Comparison of ENCODE assay signal across 35 cellular contexts in genomic region chr4:139938414-139938813, GRCh38.
DNase-seq lines count a peak whose midpoint lies in the region; ATAC-seq and TF ChIP-seq lines count a peak whose summit lies in the region.
"Had no signal": no experiment of that assay in that cellular context is flagged by ENCODE, and none has a peak within 500 bp of the region (broad histone marks: within the 10 kb centered on the region; RNA-seq: fewer than 3 reads in every experiment).

No MANE protein-coding gene starts in this region.

- H3K27ac Mint-ChIP-seq in stimulated activated naive CD8-positive, alpha-beta T cell treated with anti-CD3 and anti-CD28 coated beads, Interleukin-15, amount 100 ng/mL, for 72 hours = no peak overlapping the region
- H3K27ac Mint-ChIP-seq: B cell; CD14-positive monocyte; CD4-positive, alpha-beta memory T cell; CD4-positive, alpha-beta T cell; CD4-positive, CD25-positive, alpha-beta regulatory T cell; CD8-positive, alpha-beta memory T cell; CD8-positive, alpha-beta T cell had no signal

- H3K9me3 Mint-ChIP-seq in stimulated activated naive CD8-positive, alpha-beta T cell treated with anti-CD3 and anti-CD28 coated beads, Interleukin-15, amount 100 ng/mL, for 72 hours = no peaks in the 10 kb centered on the region
- H3K9me3 Mint-ChIP-seq: CD4-positive, alpha-beta T cell; CD4-positive, CD25-positive, alpha-beta regulatory T cell; CD8-positive, alpha-beta T cell had no signal

- H4K20me1 ChIP-seq in SK-N-SH (ENCODE audit: insufficient read depth) = no peaks in the 10 kb centered on the region

- CTCF ChIA-PET in SK-N-SH (lab: Yijun Ruan, JAX) = no interaction called here

- POLR2A ChIA-PET in SK-N-SH (lab: Yijun Ruan, JAX) = interaction anchor here (0.6 kb wide), 1 partner anchor 213 kb away, joined by 4 read pairs; no protein-coding TSS in a partner anchor

- H3K36me3 ChIP-seq in SK-N-SH (replicated peaks in 1 of 2; ENCODE audit: control insufficient read depth in 1 of 2, insufficient read depth in 2 of 2, low read length in 1 of 2) = no peaks in the 10 kb centered on the region
- H3K36me3 ChIP-seq: BE2C; BLaER1; BLaER1 treated with 17β-estradiol and CSF1 and Interleukin-3, amounts not matched to agents 10 nM and 100 nM had no signal

- peaks cover 11 to 51% of the 10 kb centered on the region in 2 experiments for H3K4me1 ChIP-seq in SK-N-SH (ENCODE audit: control insufficient read depth in 1 of 2, insufficient read depth in 2 of 2, low read depth in 1 of 2, low read length in 1 of 2)
- H3K4me1 ChIP-seq: BLaER1 had no signal

- H3K4me3 Mint-ChIP-seq in stimulated activated naive CD8-positive, alpha-beta T cell treated with anti-CD3 and anti-CD28 coated beads, Interleukin-15, amount 100 ng/mL, for 72 hours = no peak overlapping the region
- H3K4me3 Mint-ChIP-seq: B cell; CD14-positive monocyte; CD4-positive, alpha-beta memory T cell; CD4-positive, alpha-beta T cell; CD4-positive, CD25-positive, alpha-beta regulatory T cell; CD8-positive, alpha-beta memory T cell; CD8-positive, alpha-beta T cell had no signal

- no peak overlapping the region for H3K4me2 ChIP-seq in SK-N-SH
- H3K4me2 ChIP-seq: A549; BLaER1; BLaER1 treated with 17β-estradiol and CSF1 and Interleukin-3, amounts not matched to agents 10 nM and 100 nM had no signal

- no peak for ATAC-seq in SK-N-SH treated with all-trans-retinoic acid at 6 μM for 48 hours
- ATAC-seq in stimulated activated naive CD8-positive, alpha-beta T cell treated with anti-CD3 and anti-CD28 coated beads, Interleukin-15, amount 100 ng/mL, for 72 hours = peak; percentile 18
- no peak for ATAC-seq in stimulated activated naive CD8-positive, alpha-beta T cell treated with anti-CD3 and anti-CD28 coated beads, Interleukin-15, Interleukin-2, amounts not matched to agents 100 U/mL and 50 U/mL, for 24 hours
- ATAC-seq: A549; CD8-positive, alpha-beta T cell had no signal

- TF ChIP-seq RAD21 in SK-N-SH (IDR thresholded peaks at IDR 0.05; ENCODE audit: low read length) = no peak

- no peaks in the 10 kb centered on the region for H3K27me3 Mint-ChIP-seq in stimulated activated naive CD8-positive, alpha-beta T cell treated with anti-CD3 and anti-CD28 coated beads, Interleukin-15, amount 100 ng/mL, for 72 hours
- H3K27me3 Mint-ChIP-seq: B cell; CD4-positive, alpha-beta T cell; CD4-positive, CD25-positive, alpha-beta regulatory T cell; CD8-positive, alpha-beta memory T cell had no signal

- H2AFZ ChIP-seq in SK-N-SH (ENCODE audit: low read depth) = no peak overlapping the region

- no peaks in the 10 kb centered on the region for H3F3A ChIP-seq in SK-N-SH (replicated peaks; ENCODE audit: insufficient read depth)

- H3K79me2 ChIP-seq in SK-N-SH (ENCODE audit: insufficient read depth) = no peaks in the 10 kb centered on the region; the same call in 1 of the 2 replicates

- no peak overlapping the region for H3K4me3 ChIP-seq in SK-N-SH (ENCODE audit: low read depth in 2 of 2, low read length in 1 of 2)
- H3K4me3 ChIP-seq: A549; BLaER1; BLaER1 treated with 17β-estradiol and CSF1 and Interleukin-3, amounts not matched to agents 10 nM and 100 nM had no signal

- H3K9me3 ChIP-seq in SK-N-SH = no peaks in the 10 kb centered on the region
- H3K9me3 ChIP-seq: A549, BE2C, BLaER1, Caco-2 had no signal

- TF ChIP-seq EP300 in SK-N-SH (IDR thresholded peaks at IDR 0.05; ENCODE audit: borderline replicate concordance in 1 of 2, low read depth in 1 of 2, low read length in 1 of 2) = no peak

- no peak overlapping the region for H3K9ac ChIP-seq in SK-N-SH
- H3K9ac ChIP-seq: BLaER1; BLaER1 treated with 17β-estradiol and CSF1 and Interleukin-3, amounts not matched to agents 10 nM and 100 nM had no signal

- no peak for DNase-seq in SK-N-SH
- no peak for DNase-seq in stimulated activated naive CD8-positive, alpha-beta T cell treated with anti-CD3 and anti-CD28 coated beads, Interleukin-15, amount 100 ng/mL, for 72 hours
- no peak for DNase-seq in stimulated activated naive CD8-positive, alpha-beta T cell treated with anti-CD3 and anti-CD28 coated beads, Interleukin-15, Interleukin-2, amounts not matched to agents 100 U/mL and 50 U/mL, for 24 hours
- DNase-seq in caudate nucleus (lab: John Stamatoyannopoulos, UW) = peak in 4 of 61 donors; percentile 8 to 66 (median 28)
- peak; percentile 58 for DNase-seq in putamen (ENCODE audit: low spot score)
- DNase-seq in cerebellar nuclear complex (lab: John Stamatoyannopoulos, UW) = no peak
- DNase-seq in KG1 (lab: John Stamatoyannopoulos, UW) = no peak
- DNase-seq: 8988T; ACHN; AML-193; BE2C; C1 segment of cervical spinal cord; Caco-2; Calu3; CD4-positive, alpha-beta memory T cell; CD4-positive, alpha-beta T cell; CD4-positive, CD25-positive, alpha-beta regulatory T cell; CD8-positive, alpha-beta memory T cell; CD8-positive, alpha-beta T cell; COR-L47; DMS 273 treated with DMSO at 0.1 percent for 48 hours; DMS153; DMS53; DMS79; DMS79 treated with DMSO at 0.1 percent for 48 hours; DND-41; EL had no signal

- no peaks in the 10 kb centered on the region for H3K9me2 ChIP-seq in SK-N-SH

- no peak for TF ChIP-seq CTCF in SK-N-SH (IDR thresholded peaks at IDR 0.05)

- H3K27ac ChIP-seq in SK-N-SH (ENCODE audit: low read depth in 2 of 2, low read length in 1 of 2) (peak overlapping the region in 1 of 2 experiments; percentile 71; a peak in 2 of 4 replicates), caudate nucleus (ENCODE audit: low read depth, low read length) (peak overlapping the region; percentile 27)
- H3K27ac ChIP-seq: 22Rv1; A549; BLaER1; BLaER1 treated with 17β-estradiol and CSF1 and Interleukin-3, amounts not matched to agents 10 nM and 100 nM; C4-2B had no signal

- no peaks in the 10 kb centered on the region for H3K4me1 Mint-ChIP-seq in stimulated activated naive CD8-positive, alpha-beta T cell treated with anti-CD3 and anti-CD28 coated beads, Interleukin-15, amount 100 ng/mL, for 72 hours
- H3K4me1 Mint-ChIP-seq: B cell; CD4-positive, alpha-beta memory T cell; CD4-positive, CD25-positive, alpha-beta regulatory T cell; CD8-positive, alpha-beta memory T cell had no signal

- H3K27me3 ChIP-seq in SK-N-SH (ENCODE audit: insufficient read depth) = no peaks in the 10 kb centered on the region
- H3K27me3 ChIP-seq: BE2C; BLaER1; BLaER1 treated with 17β-estradiol and CSF1 and Interleukin-3, amounts not matched to agents 10 nM and 100 nM had no signal

- 84% methylated on average over 2 of the region's 2 CpGs for WGBS in SK-N-SH (ENCODE audit: low lambda C conversion rate)

TF ChIP-seq in SK-N-SH, 30 proteins besides CTCF, POLR2A, EP300 and RAD21:
- TF ChIP-seq, protein P1, sequence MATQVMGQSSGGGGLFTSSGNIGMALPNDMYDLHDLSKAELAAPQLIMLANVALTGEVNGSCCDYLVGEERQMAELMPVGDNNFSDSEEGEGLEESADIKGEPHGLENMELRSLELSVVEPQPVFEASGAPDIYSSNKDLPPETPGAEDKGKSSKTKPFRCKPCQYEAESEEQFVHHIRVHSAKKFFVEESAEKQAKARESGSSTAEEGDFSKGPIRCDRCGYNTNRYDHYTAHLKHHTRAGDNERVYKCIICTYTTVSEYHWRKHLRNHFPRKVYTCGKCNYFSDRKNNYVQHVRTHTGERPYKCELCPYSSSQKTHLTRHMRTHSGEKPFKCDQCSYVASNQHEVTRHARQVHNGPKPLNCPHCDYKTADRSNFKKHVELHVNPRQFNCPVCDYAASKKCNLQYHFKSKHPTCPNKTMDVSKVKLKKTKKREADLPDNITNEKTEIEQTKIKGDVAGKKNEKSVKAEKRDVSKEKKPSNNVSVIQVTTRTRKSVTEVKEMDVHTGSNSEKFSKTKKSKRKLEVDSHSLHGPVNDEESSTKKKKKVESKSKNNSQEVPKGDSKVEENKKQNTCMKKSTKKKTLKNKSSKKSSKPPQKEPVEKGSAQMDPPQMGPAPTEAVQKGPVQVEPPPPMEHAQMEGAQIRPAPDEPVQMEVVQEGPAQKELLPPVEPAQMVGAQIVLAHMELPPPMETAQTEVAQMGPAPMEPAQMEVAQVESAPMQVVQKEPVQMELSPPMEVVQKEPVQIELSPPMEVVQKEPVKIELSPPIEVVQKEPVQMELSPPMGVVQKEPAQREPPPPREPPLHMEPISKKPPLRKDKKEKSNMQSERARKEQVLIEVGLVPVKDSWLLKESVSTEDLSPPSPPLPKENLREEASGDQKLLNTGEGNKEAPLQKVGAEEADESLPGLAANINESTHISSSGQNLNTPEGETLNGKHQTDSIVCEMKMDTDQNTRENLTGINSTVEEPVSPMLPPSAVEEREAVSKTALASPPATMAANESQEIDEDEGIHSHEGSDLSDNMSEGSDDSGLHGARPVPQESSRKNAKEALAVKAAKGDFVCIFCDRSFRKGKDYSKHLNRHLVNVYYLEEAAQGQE (IDR thresholded peaks at IDR 0.05; ENCODE audit: low read depth, low read length) = no peak
- TF ChIP-seq GATA2 (CRISPR knock-in tag; IDR thresholded peaks at IDR 0.05) = peak; percentile 18; the same call in 1 of the 2 replicates

TF ChIP-seq in SK-N-SH treated with all-trans-retinoic acid at 6 μM for 48 hours, 23 proteins besides CTCF, POLR2A, EP300 and RAD21 (continues in another document):
- no peak for TF ChIP-seq TOX (CRISPR knock-in tag; IDR thresholded peaks at IDR 0.05; ENCODE audit: borderline replicate concordance)
- TF ChIP-seq SNAI2 (CRISPR knock-in tag; IDR thresholded peaks at IDR 0.05) = no peak
- no peak for TF ChIP-seq ESRRG (CRISPR knock-in tag; IDR thresholded peaks at IDR 0.05)
- no peak for TF ChIP-seq OSR1 (CRISPR knock-in tag; IDR thresholded peaks at IDR 0.05)
- no peak for TF ChIP-seq BACH2 (CRISPR knock-in tag; IDR thresholded peaks at IDR 0.05; ENCODE audit: borderline replicate concordance)
- no peak for TF ChIP-seq ZNF70 (CRISPR knock-in tag; IDR thresholded peaks at IDR 0.05)
- TF ChIP-seq ZNF565 (CRISPR knock-in tag; conservative IDR thresholded peaks at IDR 0.05; ENCODE audit: low read depth) = no peak
